Comparison of ENCODE assay signal across 10 cellular contexts in genomic region chr13:99191900-99192399, GRCh38. TPM values are rescaled to one million over a fixed set of nuclear protein-coding genes. Genes with fewer than 3 reads are reported as not detected.
DNase-seq lines count a peak whose midpoint lies in the region.
"Had no signal": no experiment of that assay in that cellular context is flagged by ENCODE, and none has a peak within 500 bp of the region (broad histone marks: within the 10 kb centered on the region; RNA-seq: fewer than 3 reads in every experiment).

No MANE protein-coding gene starts in this region.

- H3K4me3 ChIP-seq in skeletal muscle cell (ENCODE audit: low read depth, low read length) = no peak overlapping the region

- peak overlapping the region; percentile 1 for H3K27ac ChIP-seq in epithelial cell of prostate

- CTCF ChIA-PET in activated CD4-positive, alpha-beta T cell treated with anti-CD3 and anti-CD28 coated beads, Interleukin-2, amount 10 ng/mL, durations not matched to agents 7 days and 5 days (lab: Charles Lee) = interaction anchor here (1.2 kb wide), 1 partner anchor 13 kb away, joined by 5 read pairs; no protein-coding TSS in a partner anchor

- H3K27me3 Mint-ChIP-seq in activated CD4-positive, alpha-beta T cell treated with anti-CD3 and anti-CD28 coated beads, Interleukin-2, amount 10 ng/mL, durations not matched to agents 7 days and 5 days = no peaks in the 10 kb centered on the region
- H3K27me3 Mint-ChIP-seq: progenitor cell of endocrine pancreas had no signal

- no peak overlapping the region for H3K27ac Mint-ChIP-seq in activated CD4-positive, alpha-beta T cell treated with anti-CD3 and anti-CD28 coated beads, Interleukin-2, amount 10 ng/mL, durations not matched to agents 7 days and 5 days
- H3K27ac Mint-ChIP-seq: progenitor cell of endocrine pancreas had no signal

- no peaks in the 10 kb centered on the region for H3K9me3 Mint-ChIP-seq in activated CD4-positive, alpha-beta T cell treated with anti-CD3 and anti-CD28 coated beads, Interleukin-2, amount 10 ng/mL, durations not matched to agents 7 days and 5 days

- peaks cover 22% of the 10 kb centered on the region for H3K4me1 Mint-ChIP-seq in activated CD4-positive, alpha-beta T cell treated with anti-CD3 and anti-CD28 coated beads, Interleukin-2, amount 10 ng/mL, durations not matched to agents 7 days and 5 days

- POLR2A ChIA-PET in activated CD4-positive, alpha-beta T cell treated with anti-CD3 and anti-CD28 coated beads, Interleukin-2, amount 10 ng/mL, durations not matched to agents 7 days and 5 days (lab: Charles Lee) = no interaction called here

- H3K36me3 Mint-ChIP-seq in activated CD4-positive, alpha-beta T cell treated with anti-CD3 and anti-CD28 coated beads, Interleukin-2, amount 10 ng/mL, durations not matched to agents 7 days and 5 days (ENCODE audit: low read depth) = no peaks in the 10 kb centered on the region

- H3K4me3 Mint-ChIP-seq in activated CD4-positive, alpha-beta T cell treated with anti-CD3 and anti-CD28 coated beads, Interleukin-2, amount 10 ng/mL, durations not matched to agents 7 days and 5 days = no peak overlapping the region

- DNase-seq in EL = peak; percentile 18
- peak; percentile 87 for DNase-seq in NCI-H82 (lab: John Stamatoyannopoulos, UW)
- peak; percentile 33 for DNase-seq in epithelial cell of prostate (ENCODE audit: low read depth, low spot score)
- peak; percentile 36 for DNase-seq in skeletal muscle cell (ENCODE audit: low read depth)
- no peak for DNase-seq in activated CD4-positive, alpha-beta T cell treated with anti-CD3 and anti-CD28 coated beads, Interleukin-2, amount 10 ng/mL, durations not matched to agents 7 days and 5 days
- DNase-seq in COR-L47 (lab: John Stamatoyannopoulos, UW) = no peak
- DNase-seq in activated T-cell treated with anti-CD3 and anti-CD28 coated beads, Interleukin-2, amount 50 U/mL, for 1 hour = no peak
- DNase-seq: activated effector memory CD4-positive, alpha-beta T cell treated with Interleukin-2 at 50 U/mL for 16 hours; T1000 had no signal

RNA-seq across cellular contexts. Expression of gene UBAC2, which starts 8.7 kb away (rescaled TPM):
- total RNA-seq in activated CD4-positive, alpha-beta T cell treated with anti-CD3 and anti-CD28 coated beads, Interleukin-2, amount 10 ng/mL, durations not matched to agents 7 days and 5 days = 10 to 100 TPM; 67.8 to 70.5 TPM

Comparison
In these comparisons a context has a peak if more than half of its experiments do, and no peak if none do; other contexts are left out.
1. DNase-seq: peak in EL (single experiment), NCI-H82 (single experiment), epithelial cell of prostate (single experiment) and skeletal muscle cell (single experiment); none in activated CD4-positive, alpha-beta T cell treated with anti-CD3 and anti-CD28 coated beads, Interleukin-2, amount 10 ng/mL, durations not matched to agents 7 days and 5 days (single experiment), COR-L47 (single experiment) and activated T-cell treated with anti-CD3 and anti-CD28 coated beads, Interleukin-2, amount 50 U/mL, for 1 hour (single experiment).